21 cellular contexts compared by ENCODE assay signal in genomic region chr3:184344579-184345350, GRCh38. TPM values are rescaled to one million over a fixed set of nuclear protein-coding genes. Genes with fewer than 3 reads are reported as not detected.
DNase-seq lines count a peak whose midpoint lies in the region; ATAC-seq and TF ChIP-seq lines count a peak whose summit lies in the region.
"Had no signal": no experiment of that assay in that cellular context is flagged by ENCODE, and none has a peak within 500 bp of the region (broad histone marks: within the 10 kb centered on the region; RNA-seq: fewer than 3 reads in every experiment).

No MANE protein-coding gene starts in this region.

- H3K9me2 ChIP-seq in hepatocyte (replicated peaks; ENCODE audit: insufficient read depth) = no peaks in the 10 kb centered on the region

- ATAC-seq in HG02610 (IDR thresholded peaks at IDR 0.05; ENCODE audit: unreplicated experiment) (no peak), HG02623 (IDR thresholded peaks at IDR 0.05; ENCODE audit: unreplicated experiment) (no peak)

- no peak for TF ChIP-seq CTCF in RWPE1 (conservative IDR thresholded peaks at IDR 0.05; ENCODE audit: low read depth)
- no peak for TF ChIP-seq CTCF in hepatocyte (IDR thresholded peaks at IDR 0.05; ENCODE audit: poor library complexity)

- H2AFZ ChIP-seq in hepatocyte = no peak overlapping the region

- H3K4me2 ChIP-seq in hepatocyte = peak overlapping the region; percentile 39

- no peaks in the 10 kb centered on the region for H3K9me3 ChIP-seq in hepatocyte (ENCODE audit: low read depth)
- H3K9me3 ChIP-seq: colonic mucosa, heart left ventricle, lower lobe of right lung, MG63 had no signal

- no peaks in the 10 kb centered on the region for H4K20me1 ChIP-seq in hepatocyte (ENCODE audit: insufficient read depth, poor library complexity, severe bottlenecking)

- peak overlapping the region; percentile 69 for H3K27ac ChIP-seq in RWPE1
- H3K27ac ChIP-seq in hepatocyte = peak overlapping the region; percentile 71
- H3K27ac ChIP-seq in substantia nigra (ENCODE audit: low read depth, low read length, poor library complexity, severe bottlenecking) = peak overlapping the region; percentile 91
- H3K27ac ChIP-seq: lower lobe of right lung had no signal

- WGBS in hepatocyte (ENCODE audit: low lambda C conversion rate, missing lambda C conversion rate) = 89% methylated on average over 24 of the region's 24 CpGs

- H3K27me3 ChIP-seq in H7 (ENCODE audit: control insufficient read depth, insufficient read depth, low read length) (no peaks in the 10 kb centered on the region), hepatocyte (no peaks in the 10 kb centered on the region)
- H3K27me3 ChIP-seq: colonic mucosa, heart left ventricle, MG63 had no signal

- CTCF ChIA-PET in RWPE1 (lab: Yijun Ruan, JAX) = interaction anchor here (0.7 to 1.3 kb wide), 2 partner anchors 17 to 19 kb away, joined by 3 to 6 read pairs; partner anchors contain the start of genes CLCN2 and POLR2H

- POLR2A ChIA-PET in RWPE1 (lab: Yijun Ruan, JAX; ENCODE audit: low non-redundant PET) = no interaction called here

- H3K36me3 ChIP-seq in H7 (replicated peaks; ENCODE audit: control insufficient read depth, insufficient read depth, low read length) (peaks cover 11% of the 10 kb centered on the region), hepatocyte (replicated peaks; ENCODE audit: insufficient read depth, low read depth) (no peaks in the 10 kb centered on the region)
- H3K36me3 ChIP-seq: colonic mucosa had no signal

- H3K4me1 ChIP-seq in hepatocyte (ENCODE audit: insufficient read depth) = peaks cover 22% of the 10 kb centered on the region

- peak; percentile 74 for DNase-seq in H7
- DNase-seq in RWPE1 (ENCODE audit: low spot score) = no peak
- no peak for DNase-seq in hepatocyte (ENCODE audit: low spot score)
- peak in 14 of 49 donors; percentile 9 to 56 (median 37) for DNase-seq in substantia nigra (lab: John Stamatoyannopoulos, UW)
- no peak for DNase-seq in activated effector memory CD4-positive, alpha-beta T cell treated with Interleukin-2 at 50 U/mL for 16 hours
- DNase-seq: activated CD4-positive, alpha-beta T cell treated with anti-CD3 and anti-CD28 coated beads for 4 hours; NCI-H1417 treated with DMSO at 0.1 percent for 48 hours; stimulated activated CD4-positive, alpha-beta T cell treated with anti-CD3 and anti-CD28 coated beads, Interleukin-15, amount 100 ng/mL, for 24 hours; T-cell had no signal

- H3K4me3 ChIP-seq in H7 (ENCODE audit: insufficient read depth, low read depth, low read length) (no peak overlapping the region), hepatocyte (no peak overlapping the region)
- H3K4me3 ChIP-seq: colonic mucosa, heart left ventricle, lower lobe of right lung, MG63 had no signal

- H3K79me2 ChIP-seq in hepatocyte = peaks cover 12% of the 10 kb centered on the region

RNA-seq across cellular contexts. Expression of gene FAM131A, which starts 7.4 kb away (rescaled TPM):
- 36.9 and 41.1 TPM in 2 replicates for total RNA-seq in H7 (2014; rRNA removed; shearing (Covaris generic))
- 12.6 and 17.7 TPM in 2 replicates for total RNA-seq in hepatocyte
- polyA plus RNA-seq in hepatocyte = 10.2 and 12.2 TPM in 2 replicates

RNA-seq across cellular contexts. Expression of gene CLCN2, which starts 16.6 kb away (rescaled TPM):
- total RNA-seq in H7 (2014; rRNA removed; shearing (Covaris generic)) = 17.1 and 22.3 TPM in 2 replicates
- total RNA-seq in hepatocyte = 11.8 and 12.3 TPM in 2 replicates
- 11.9 and 12.8 TPM in 2 replicates for polyA plus RNA-seq in hepatocyte

RNA-seq across cellular contexts. Expression of gene POLR2H, which starts 16.7 kb away (rescaled TPM):
- total RNA-seq in H7 (2014; rRNA removed; shearing (Covaris generic)) = 92.8 and 100 TPM in 2 replicates
- 125 and 126 TPM in 2 replicates for total RNA-seq in hepatocyte
- polyA plus RNA-seq in hepatocyte = 95.1 and 106 TPM in 2 replicates

RNA-seq across cellular contexts. Expression of gene EIF4G1, which starts 30.4 kb away (rescaled TPM):
- 359 and 392 TPM in 2 replicates for total RNA-seq in H7 (2014; rRNA removed; shearing (Covaris generic))
- 206 and 254 TPM in 2 replicates for total RNA-seq in hepatocyte
- 200 and 204 TPM in 2 replicates for polyA plus RNA-seq in hepatocyte

RNA-seq across cellular contexts. Expression of gene THPO, which starts 33.2 kb away (rescaled TPM):
- 0.80 and 1.3 TPM in 2 replicates for total RNA-seq in H7 (2014; rRNA removed; shearing (Covaris generic))
- 1.5 and 1.8 TPM in 2 replicates for total RNA-seq in hepatocyte
- 4.0 and 5.2 TPM in 2 replicates for polyA plus RNA-seq in hepatocyte
- total RNA-seq: activated naive CD4-positive, alpha-beta T cell treated with anti-CD3 and anti-CD28 coated beads, Interleukin-2, amount 50 U/mL, for 72 hours; activated T-helper 1 cell treated with anti-CD3 and anti-CD28 coated beads, Interleukin-12 subunit alpha, Interleukin-12 subunit beta, Interleukin-2, Interleukin-4 antibody, amounts not matched to agents 30 ng/mL and 10 ng/mL and 1 ng/mL, durations not matched to agents 14 hours and 24 hours and 36 hours; Daoy; HFFc6; IMR-90; occipital lobe; T-cell had no signal
- polyA plus RNA-seq: IMR-90 had no signal
